9 cellular contexts compared by ENCODE assay signal in the genomic region with DNA sequence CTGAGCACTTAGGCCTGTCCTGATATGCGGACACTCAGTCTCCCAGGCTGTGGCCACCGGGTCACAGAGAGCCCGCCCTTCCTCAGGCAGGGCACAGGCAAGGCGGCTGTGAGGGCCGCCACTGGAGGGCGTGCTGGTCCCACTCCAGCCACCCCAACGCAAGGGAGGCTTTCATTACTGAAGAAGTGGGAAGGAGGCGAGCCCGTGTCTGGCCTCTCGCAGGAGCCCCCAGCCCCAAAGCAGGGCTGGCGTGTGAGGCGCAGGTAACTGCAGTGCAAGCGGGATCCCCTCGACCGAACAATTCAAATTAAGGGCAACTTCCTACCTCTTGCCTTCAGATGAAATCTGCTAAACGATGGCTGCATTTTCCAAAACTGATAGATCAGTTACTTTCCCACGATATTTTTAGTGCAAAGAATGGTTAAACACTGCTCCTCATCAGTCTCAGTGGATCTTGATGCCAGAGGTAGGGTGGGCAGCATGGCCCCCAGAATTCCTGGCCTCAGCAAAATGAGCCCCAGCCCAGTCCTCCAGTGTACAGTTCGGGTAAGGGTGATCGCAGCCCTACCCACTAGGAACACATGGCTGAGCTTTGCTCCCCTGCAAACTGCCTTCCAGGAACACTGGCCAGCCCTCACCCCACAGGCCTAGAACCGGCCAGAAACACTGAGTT.
DNase-seq lines count a peak whose midpoint lies in the region; ATAC-seq and TF ChIP-seq lines count a peak whose summit lies in the region.
"Had no signal": no experiment of that assay in that cellular context is flagged by ENCODE, and none has a peak within 500 bp of the region (broad histone marks: within the 10 kb centered on the region; RNA-seq: fewer than 3 reads in every experiment).

No MANE protein-coding gene starts in this region.

- no peak overlapping the region for H3K4me2 ChIP-seq in SK-N-SH

- no peak for TF ChIP-seq POLR2A in gastrocnemius medialis (IDR thresholded peaks at IDR 0.05)

- H3K4me1 ChIP-seq in SK-N-SH (ENCODE audit: control insufficient read depth in 1 of 2, insufficient read depth in 2 of 2, low read depth in 1 of 2, low read length in 1 of 2): peaks cover 4 to 19% of the 10 kb centered on the region in 2 experiments; a peak in 2 of 4 replicates
- H3K4me1 ChIP-seq in heart right ventricle: peaks cover 0 to 14% (median 4%) of the 10 kb centered on the region in 9 donors
- no peaks in the 10 kb centered on the region for H3K4me1 ChIP-seq in upper lobe of right lung
- H3K4me1 ChIP-seq in gastrocnemius medialis: peaks cover 5 to 8% of the 10 kb centered on the region in 2 donors

- H3K4me3 ChIP-seq in SK-N-SH (ENCODE audit: low read depth in 2 of 2, low read length in 1 of 2): no peak overlapping the region; a peak in 1 of 4 replicates
- H3K4me3 ChIP-seq in heart right ventricle: no peak overlapping the region
- H3K4me3 ChIP-seq in upper lobe of right lung: no peak overlapping the region
- no peak overlapping the region for H3K4me3 ChIP-seq in gastrocnemius medialis
- H3K4me3 ChIP-seq: SK-N-MC had no signal

- intact Hi-C loops in Calu3 (cut with micrococcal nuclease; ENCODE audit: unreplicated experiment) (no loop called here), heart right ventricle (cut with DNase I) (loop anchor here in 1 of 10 donors (10.0 kb wide), 1 partner anchor 232 kb away; no protein-coding TSS in a partner anchor), upper lobe of right lung (cut with DNase I) (no loop called here), gastrocnemius medialis (cut with DNase I; ENCODE audit: low total_unique reads) (no loop called here)

- H3K9me3 ChIP-seq in SK-N-SH: no peaks in the 10 kb centered on the region
- no peaks in the 10 kb centered on the region for H3K9me3 ChIP-seq in heart right ventricle
- H3K9me3 ChIP-seq in upper lobe of right lung: no peaks in the 10 kb centered on the region
- H3K9me3 ChIP-seq in gastrocnemius medialis: no peaks in the 10 kb centered on the region

- no peak overlapping the region for H2AFZ ChIP-seq in SK-N-SH (ENCODE audit: low read depth)

- H3K36me3 ChIP-seq in SK-N-SH (replicated peaks in 1 of 2; ENCODE audit: control insufficient read depth in 1 of 2, insufficient read depth in 2 of 2, low read length in 1 of 2): no peaks in the 10 kb centered on the region
- no peaks in the 10 kb centered on the region for H3K36me3 ChIP-seq in heart right ventricle
- no peaks in the 10 kb centered on the region for H3K36me3 ChIP-seq in upper lobe of right lung
- H3K36me3 ChIP-seq in gastrocnemius medialis: no peaks in the 10 kb centered on the region

- no peak overlapping the region for H3K27ac Mint-ChIP-seq in Calu3 (ENCODE audit: unreplicated experiment)
- H3K27ac Mint-ChIP-seq in HFFc6: no peak overlapping the region

- no peaks in the 10 kb centered on the region for H3K27me3 ChIP-seq in SK-N-SH (ENCODE audit: insufficient read depth)
- H3K27me3 ChIP-seq in heart right ventricle: no peaks in the 10 kb centered on the region
- no peaks in the 10 kb centered on the region for H3K27me3 ChIP-seq in upper lobe of right lung
- H3K27me3 ChIP-seq in gastrocnemius medialis: no peaks in the 10 kb centered on the region

- DNase-seq in Calu3 (peak; percentile 82), HFFc6 (peak; percentile 11), SK-N-SH (peak; percentile 67), heart right ventricle (peak in 1 of 2 donors; percentile 52), upper lobe of right lung (peak; percentile 73), nucleus accumbens (lab: John Stamatoyannopoulos, UW) (no peak), gastrocnemius medialis (no peak)

- no peaks in the 10 kb centered on the region for H3K9me2 ChIP-seq in SK-N-SH

- TF ChIP-seq RAD21 in SK-N-SH (IDR thresholded peaks at IDR 0.05; ENCODE audit: low read length): peak; percentile 55

- H4K20me1 ChIP-seq in SK-N-SH (ENCODE audit: insufficient read depth): no peaks in the 10 kb centered on the region

- H3K36me3 Mint-ChIP-seq in Calu3 (ENCODE audit: insufficient read depth, unreplicated experiment) (peaks cover 4% of the 10 kb centered on the region), HFFc6 (ENCODE audit: low read depth) (no peaks in the 10 kb centered on the region)

- H3F3A ChIP-seq in SK-N-SH (replicated peaks; ENCODE audit: insufficient read depth): peaks cover 5% of the 10 kb centered on the region

- in situ Hi-C loops in gastrocnemius medialis (cut with MboI; ENCODE audit: low sequenced_read_pairs in 4 of 4): loop anchor here in 1 of 4 donors (25.0 kb wide), 1 partner anchor 229 kb away; no protein-coding TSS in a partner anchor

- no peak for TF ChIP-seq EP300 in SK-N-SH (IDR thresholded peaks at IDR 0.05; ENCODE audit: borderline replicate concordance in 1 of 2, low read depth in 1 of 2, low read length in 1 of 2)

- H3K9me3 Mint-ChIP-seq in Calu3 (ENCODE audit: low read depth, unreplicated experiment) (no peaks in the 10 kb centered on the region), HFFc6 (no peaks in the 10 kb centered on the region)

- peaks cover 18% of the 10 kb centered on the region for H3K27me3 Mint-ChIP-seq in Calu3 (ENCODE audit: unreplicated experiment)
- peaks cover 6% of the 10 kb centered on the region; the same call in 1 of the 2 replicates for H3K27me3 Mint-ChIP-seq in HFFc6 (ENCODE audit: insufficient read depth)

- TF ChIP-seq CTCF in Calu3 (IDR thresholded peaks at IDR 0.05; ENCODE audit: unreplicated experiment) (peak; percentile 81), HFFc6 (IDR thresholded peaks at IDR 0.05) (peak; percentile 82), SK-N-SH (IDR thresholded peaks at IDR 0.05) (peak; percentile 64), heart right ventricle (IDR thresholded peaks at IDR 0.05) (peak; percentile 17 to 74 (median 72)), upper lobe of right lung (IDR thresholded peaks at IDR 0.05) (peak; percentile 60), gastrocnemius medialis (IDR thresholded peaks at IDR 0.05 in 4 of 5, conservative IDR thresholded peaks at IDR 0.05 in 1 of 5) (peak in 1 of 5 experiments; percentile 29)

- POLR2A ChIA-PET in SK-N-SH (lab: Yijun Ruan, JAX): no interaction called here

- WGBS in SK-N-SH (ENCODE audit: low lambda C conversion rate): 51% methylated on average over 8 of the region's 20 CpGs
- WGBS in heart right ventricle, 2 donors: 53% methylated on average over 20 of the region's 20 CpGs

- H3K4me3 Mint-ChIP-seq in Calu3 (ENCODE audit: low read depth, unreplicated experiment) (no peak overlapping the region), HFFc6 (no peak overlapping the region)

- CTCF ChIA-PET in Calu3 (lab: Charles Lee) (interaction anchor here (0.5 kb wide), 1 partner anchor 920 kb away, joined by 4 read pairs; no protein-coding TSS in a partner anchor), SK-N-SH (lab: Yijun Ruan, JAX) (interaction anchor here (1.3 kb wide), 1 partner anchor 30 kb away, joined by 7 read pairs; no protein-coding TSS in a partner anchor)

- H3K27ac ChIP-seq in SK-N-SH (ENCODE audit: low read depth in 2 of 2, low read length in 1 of 2) (no peak overlapping the region), heart right ventricle (no peak overlapping the region), upper lobe of right lung (no peak overlapping the region), gastrocnemius medialis (no peak overlapping the region)
- H3K27ac ChIP-seq: SK-N-MC had no signal

- no peak overlapping the region for H3K9ac ChIP-seq in SK-N-SH

- H3K79me2 ChIP-seq in SK-N-SH (ENCODE audit: insufficient read depth): no peaks in the 10 kb centered on the region

- BruUV-seq in Calu3 (replicated peaks; lab: Mats Ljungman, UMichigan): no TSS peak

- peak; percentile 40 to 75 (median 62) for ATAC-seq in heart right ventricle
- ATAC-seq in upper lobe of right lung: peak; percentile 81
- ATAC-seq in gastrocnemius medialis: no peak
- ATAC-seq in HG03520 (IDR thresholded peaks at IDR 0.05; ENCODE audit: unreplicated experiment): no peak

- H3K4me1 Mint-ChIP-seq in Calu3 (ENCODE audit: low read depth, unreplicated experiment): no peaks in the 10 kb centered on the region
- H3K4me1 Mint-ChIP-seq in HFFc6 (ENCODE audit: low read depth): peaks cover 10% of the 10 kb centered on the region

TF ChIP-seq in SK-N-SH, 30 proteins besides CTCF, POLR2A, EP300 and RAD21:
- TF ChIP-seq SMC3 (IDR thresholded peaks at IDR 0.05; ENCODE audit: low read depth, low read length): peak; percentile 44
- no peak for TF ChIP-seq POLR2AphosphoS5 (IDR thresholded peaks at IDR 0.05; ENCODE audit: low read depth, low read length)

Comparison
In these comparisons a context has a peak if more than half of its experiments do, and no peak if none do; other contexts are left out.
1. DNase-seq: peak in Calu3 (single experiment), HFFc6 (single experiment), SK-N-SH (single experiment) and upper lobe of right lung (single experiment); none in nucleus accumbens (0 of 56) and gastrocnemius medialis (0 of 2).
2. ATAC-seq: peak in heart right ventricle (8 of 8) and upper lobe of right lung (single experiment); none in gastrocnemius medialis (0 of 2) and HG03520 (single experiment).